In the genomic region with DNA sequence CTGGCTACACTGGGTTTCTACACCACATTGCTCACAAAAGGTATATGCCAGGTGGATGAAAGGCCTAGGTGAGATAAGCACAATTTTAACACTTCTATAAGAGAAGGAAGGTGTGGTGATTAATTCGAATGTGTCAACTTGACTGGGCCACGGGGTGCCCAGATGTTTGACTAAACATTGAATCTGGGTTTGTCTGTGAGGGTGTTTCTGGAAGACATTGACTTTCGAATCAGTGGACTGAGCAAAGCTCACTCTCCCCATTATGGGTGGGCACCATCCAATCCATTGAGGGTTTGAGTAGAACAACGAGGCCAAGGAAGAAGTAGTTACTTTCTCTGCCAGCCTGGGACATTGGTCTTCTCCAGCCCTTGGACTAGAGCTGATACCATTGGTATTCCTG, we compare ENCODE assay signal across 1 cellular context.
TF ChIP-seq lines count a peak whose summit lies in the region.

No MANE protein-coding gene starts in this region.

TF ChIP-seq in IMR-90, 13 proteins besides CTCF, POLR2A, EP300 and RAD21:
- TF ChIP-seq MAZ (IDR thresholded peaks at IDR 0.05; ENCODE audit: borderline replicate concordance, low read depth, low read length), result no peak
- TF ChIP-seq CHD1 (IDR thresholded peaks at IDR 0.05; ENCODE audit: low read depth, low read length), result no peak
- TF ChIP-seq BHLHE40 (IDR thresholded peaks at IDR 0.05; ENCODE audit: low read depth, low read length), result no peak
